In the genomic region with DNA sequence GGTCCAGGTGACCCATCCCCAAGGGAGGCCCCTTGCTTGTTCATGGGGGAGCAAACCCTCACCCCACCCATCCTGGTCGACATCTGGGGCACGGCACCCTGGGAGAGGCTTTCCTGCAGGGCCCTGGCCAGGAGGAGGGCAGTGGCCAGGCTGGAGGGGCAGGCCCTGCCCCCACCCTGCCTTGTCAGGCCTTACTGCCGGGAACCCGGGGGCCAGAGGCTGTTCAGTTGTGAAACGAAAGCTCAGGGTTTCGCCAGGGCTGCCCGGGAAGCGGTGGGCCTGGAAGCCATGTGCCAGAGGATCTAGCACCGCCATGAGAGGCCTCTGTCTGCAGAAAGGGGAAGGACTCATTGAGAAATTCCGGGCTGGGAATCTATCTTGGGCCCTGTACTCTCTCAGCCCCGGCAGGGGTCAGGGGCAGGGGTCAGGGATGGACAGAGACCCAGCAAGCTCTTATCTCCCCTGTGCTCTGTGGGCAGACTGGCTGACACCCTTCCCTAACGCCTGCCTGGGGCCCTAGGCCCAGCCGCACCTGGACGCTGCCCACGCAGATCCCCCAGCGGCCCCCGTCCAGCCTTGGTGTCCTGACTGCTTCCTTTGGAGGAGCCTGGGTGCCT, we compare ENCODE assay signal across 10 cellular contexts. TPM values are rescaled to one million over a fixed set of nuclear protein-coding genes. Genes with fewer than 3 reads are reported as not detected.
A peak's percentile ranks its signal among the peaks of the same experiment; 100 is the strongest.
DNase-seq lines count a peak whose midpoint lies in the region; ATAC-seq and TF ChIP-seq lines count a peak whose summit lies in the region.
"Had no signal": no experiment of that assay in that cellular context is flagged by ENCODE, and none has a peak within 500 bp of the region (broad histone marks: within the 10 kb centered on the region; RNA-seq: fewer than 3 reads in every experiment).

No MANE protein-coding gene starts in this region.

- no TSS peak for BruUV-seq in Calu3 (replicated peaks; lab: Mats Ljungman, UMichigan)

- H3K27me3 Mint-ChIP-seq in Calu3 (ENCODE audit: unreplicated experiment) (no peaks in the 10 kb centered on the region), HFFc6 (ENCODE audit: insufficient read depth) (no peaks in the 10 kb centered on the region; the same call in none of the 2 replicates)

- peak overlapping the region; percentile 32 for H3K4me3 Mint-ChIP-seq in Calu3 (ENCODE audit: low read depth, unreplicated experiment)
- no peak overlapping the region for H3K4me3 Mint-ChIP-seq in HFFc6

- ATAC-seq in HG03135 (IDR thresholded peaks at IDR 0.05; ENCODE audit: unreplicated experiment) = no peak
- ATAC-seq in HG03354 (IDR thresholded peaks at IDR 0.05; ENCODE audit: poor library complexity, severe bottlenecking, unreplicated experiment) = no peak
- ATAC-seq in GM18909 (IDR thresholded peaks at IDR 0.05; ENCODE audit: poor library complexity, unreplicated experiment) = no peak

- H3K36me3 Mint-ChIP-seq in Calu3 (ENCODE audit: insufficient read depth, unreplicated experiment) (peaks cover 78% of the 10 kb centered on the region), HFFc6 (ENCODE audit: low read depth) (peaks cover 5% of the 10 kb centered on the region; the same call in 1 of the 2 replicates)

- intact Hi-C loops in Calu3 (cut with micrococcal nuclease; ENCODE audit: unreplicated experiment) = no loop called here
- intact Hi-C loops in posterior vena cava (cut with DNase I) = loop anchor here (5.0 kb wide), 1 partner anchor 35 kb away; no protein-coding TSS in a partner anchor

- H3K27ac Mint-ChIP-seq in Calu3 (ENCODE audit: unreplicated experiment) (peak overlapping the region; percentile 42), HFFc6 (no peak overlapping the region)

- H3K9me3 Mint-ChIP-seq in Calu3 (ENCODE audit: low read depth, unreplicated experiment) = no peaks in the 10 kb centered on the region
- no peaks in the 10 kb centered on the region for H3K9me3 Mint-ChIP-seq in HFFc6

- TF ChIP-seq CTCF in Calu3 (IDR thresholded peaks at IDR 0.05; ENCODE audit: unreplicated experiment) (no peak), HFFc6 (IDR thresholded peaks at IDR 0.05) (no peak)

- peaks cover 18% of the 10 kb centered on the region for H3K4me1 Mint-ChIP-seq in Calu3 (ENCODE audit: low read depth, unreplicated experiment)
- H3K4me1 Mint-ChIP-seq in HFFc6 (ENCODE audit: low read depth) = peaks cover 25% of the 10 kb centered on the region

- no peak for DNase-seq in Calu3
- peak; percentile 76 for DNase-seq in SKM-1 treated with dmso at 0.1 percent for 144 hours (lab: John Stamatoyannopoulos, UW; ENCODE audit: unreplicated experiment)
- DNase-seq in fibroblast of gingiva (ENCODE audit: low read depth) = peak; percentile 85
- DNase-seq in posterior vena cava (ENCODE audit: low spot score) = peak; percentile 90
- no peak for DNase-seq in HFFc6
- DNase-seq: NCI-H2029 treated with DMSO at 0.1 percent for 48 hours had no signal

- CTCF ChIA-PET in Calu3 (lab: Charles Lee) = interaction anchor here (0.6 to 3.3 kb wide), 3 partner anchors 16 to 36 kb away, joined by 4 to 16 read pairs (median 5); no protein-coding TSS in a partner anchor

RNA-seq across cellular contexts. Expression of gene PIM3, which starts 6.3 kb away (rescaled TPM):
- total RNA-seq in Calu3 (2022) = 86.3 and 97.3 TPM in 2 replicates
- 10 to 100 TPM; 29.9 to 37.2 TPM for total RNA-seq in posterior vena cava
- total RNA-seq in HFFc6 (2021; fragmentation: NEBNext Ultra II Directional; extraction: Animal tissue kit (Norgen Biotek cat#: 25700)) = 10 to 100 TPM; 14.8 to 18.8 (median 17.4) TPM

RNA-seq across cellular contexts. Expression of gene IL17REL, which starts 45.7 kb away (rescaled TPM):
- total RNA-seq in Calu3 (2022) = not detected in 2 replicates
- total RNA-seq in posterior vena cava = not detected
- total RNA-seq in HFFc6 (2021; fragmentation: NEBNext Ultra II Directional; extraction: Animal tissue kit (Norgen Biotek cat#: 25700)) = not detected
- total RNA-seq: dermis microvascular lymphatic vessel endothelial cell had no signal

RNA-seq across cellular contexts. Expression of gene CRELD2, which starts 48.4 kb away (rescaled TPM):
- total RNA-seq in Calu3 (2022) = 57.8 and 64.6 TPM in 2 replicates
- 10 to 100 TPM; 27.5 to 45.4 TPM for total RNA-seq in posterior vena cava
- total RNA-seq in HFFc6 (2021; fragmentation: NEBNext Ultra II Directional; extraction: Animal tissue kit (Norgen Biotek cat#: 25700)) = 10 to 100 TPM; 67.9 to 86.8 (median 78.5) TPM

RNA-seq across cellular contexts. Expression of gene ALG12, which starts 48.6 kb away (rescaled TPM):
- total RNA-seq in Calu3 (2022) (25.4 and 27.0 TPM in 2 replicates), posterior vena cava (10 to 100 TPM in 1 of 2 donors, 1 to 10 TPM in 1; 8.9 to 11.7 TPM)
- 10 to 100 TPM; 17.2 to 25.1 (median 20.2) TPM for total RNA-seq in HFFc6 (2021; fragmentation: NEBNext Ultra II Directional; extraction: Animal tissue kit (Norgen Biotek cat#: 25700))

Comparison
In these comparisons a context has a peak if more than half of its experiments do, and no peak if none do; other contexts are left out.
1. DNase-seq: peak in SKM-1 treated with dmso at 0.1 percent for 144 hours (single experiment), fibroblast of gingiva (single experiment) and posterior vena cava (single experiment); none in Calu3 (single experiment) and HFFc6 (single experiment).